In genomic region chr1:44646276-44646675, GRCh38 we compare ENCODE assay signal across 18 cellular contexts. TPM values are rescaled to one million over a fixed set of nuclear protein-coding genes. Genes with fewer than 3 reads are reported as not detected.
DNase-seq lines count a peak whose midpoint lies in the region; ATAC-seq and TF ChIP-seq lines count a peak whose summit lies in the region.
"Had no signal": no experiment of that assay in that cellular context is flagged by ENCODE, and none has a peak within 500 bp of the region (broad histone marks: within the 10 kb centered on the region; RNA-seq: fewer than 3 reads in every experiment).

No MANE protein-coding gene starts in this region.

- H3K27ac ChIP-seq in RWPE1 (peak overlapping the region; percentile 10), dorsolateral prefrontal cortex (peak overlapping the region; percentile 62 to 94 (median 88)), muscle layer of duodenum (ENCODE audit: low read length) (peak overlapping the region; percentile 81), suprapubic skin (peak overlapping the region; percentile 3), left lung (no peak overlapping the region), A673 (ENCODE audit: low read depth, low read length, poor library complexity, severe bottlenecking) (no peak overlapping the region), thyroid gland (no peak overlapping the region)
- H3K27ac ChIP-seq: cardiac muscle cell, parathyroid adenoma had no signal

- no peaks in the 10 kb centered on the region for H3K27me3 ChIP-seq in dorsolateral prefrontal cortex
- H3K27me3 ChIP-seq in muscle layer of duodenum (ENCODE audit: low read depth, low read length) = no peaks in the 10 kb centered on the region
- no peaks in the 10 kb centered on the region for H3K27me3 ChIP-seq in suprapubic skin
- H3K27me3 ChIP-seq in left lung = no peaks in the 10 kb centered on the region
- H3K27me3 ChIP-seq in A673 (replicated peaks; ENCODE audit: insufficient read depth, low read depth, low read length, poor library complexity) = no peaks in the 10 kb centered on the region
- no peaks in the 10 kb centered on the region for H3K27me3 ChIP-seq in thyroid gland
- H3K27me3 ChIP-seq: cardiac muscle cell had no signal

- peaks cover 55 to 73% of the 10 kb centered on the region in 2 donors for H3K36me3 ChIP-seq in muscle layer of duodenum (ENCODE audit: control insufficient read depth in 1 of 2, insufficient read depth in 2 of 2, low read length in 2 of 2)
- peaks cover 96% of the 10 kb centered on the region for H3K36me3 ChIP-seq in suprapubic skin
- H3K36me3 ChIP-seq in left lung = peaks cover 0 to 100% of the 10 kb centered on the region in 2 donors
- peaks cover 52% of the 10 kb centered on the region for H3K36me3 ChIP-seq in A673 (ENCODE audit: insufficient read depth, low read length, poor library complexity, severe bottlenecking)
- H3K36me3 ChIP-seq in thyroid gland = peaks cover 53 to 71% of the 10 kb centered on the region in 2 donors

- TF ChIP-seq POLR2A in suprapubic skin (IDR thresholded peaks at IDR 0.05) = no peak
- no peak for TF ChIP-seq POLR2A in thyroid gland (IDR thresholded peaks at IDR 0.05)

- DNase-seq in RWPE1 (ENCODE audit: low spot score) (no peak), dorsolateral prefrontal cortex (no peak), suprapubic skin (ENCODE audit: low spot score in 2 of 2) (no peak), left lung (no peak), NAMALWA (ENCODE audit: low spot score) (no peak), A673 (ENCODE audit: low spot score) (no peak), thyroid gland (no peak)
- DNase-seq: DMS153, mucosa of descending colon, NCI-H2029, NCI-H526, T-cell had no signal

- TF ChIP-seq CTCF in RWPE1 (conservative IDR thresholded peaks at IDR 0.05; ENCODE audit: low read depth) (no peak), dorsolateral prefrontal cortex (IDR thresholded peaks at IDR 0.05 in 54 of 56, conservative IDR thresholded peaks at IDR 0.05 in 2 of 56; ENCODE audit: low read depth in 1 of 56, partially characterized antibody in 56 of 56) (no peak), suprapubic skin (IDR thresholded peaks at IDR 0.05) (no peak), left lung (IDR thresholded peaks at IDR 0.05) (no peak), A673 (conservative IDR thresholded peaks at IDR 0.05; ENCODE audit: low read depth, low read length) (no peak), thyroid gland (IDR thresholded peaks at IDR 0.05) (no peak)

- TF ChIP-seq EP300 in suprapubic skin (IDR thresholded peaks at IDR 0.05) = no peak

- H3K4me3 ChIP-seq in dorsolateral prefrontal cortex = peak overlapping the region in 3 of 59 donors; percentile 4 to 32 (median 8)
- H3K4me3 ChIP-seq in muscle layer of duodenum (ENCODE audit: low read depth in 1 of 2, low read length in 2 of 2) = peak overlapping the region in 1 of 2 donors; percentile 1
- no peak overlapping the region for H3K4me3 ChIP-seq in suprapubic skin
- no peak overlapping the region for H3K4me3 ChIP-seq in left lung
- no peak overlapping the region for H3K4me3 ChIP-seq in A673 (ENCODE audit: low read depth, low read length, poor library complexity, severe bottlenecking)
- no peak overlapping the region for H3K4me3 ChIP-seq in thyroid gland (replicated peaks in 1 of 3)
- H3K4me3 ChIP-seq: cardiac muscle cell, mucosa of descending colon had no signal

- ATAC-seq in left lung = no peak
- ATAC-seq: Panc1, T-cell, WTC11 had no signal

- POLR2A ChIA-PET in RWPE1 (lab: Yijun Ruan, JAX; ENCODE audit: low non-redundant PET) = no interaction called here
- POLR2A ChIA-PET in A673 (lab: Charles Lee; ENCODE audit: low non-redundant PET) = no interaction called here

- peaks cover 0 to 39% of the 10 kb centered on the region in 2 donors for H3K4me1 ChIP-seq in muscle layer of duodenum (ENCODE audit: control insufficient read depth in 1 of 2, insufficient read depth in 2 of 2, low read length in 2 of 2)
- peaks cover 27% of the 10 kb centered on the region for H3K4me1 ChIP-seq in suprapubic skin
- no peaks in the 10 kb centered on the region for H3K4me1 ChIP-seq in left lung
- no peaks in the 10 kb centered on the region for H3K4me1 ChIP-seq in A673 (ENCODE audit: insufficient read depth, low read length, poor library complexity, severe bottlenecking)
- no peaks in the 10 kb centered on the region for H3K4me1 ChIP-seq in thyroid gland
- H3K4me1 ChIP-seq: parathyroid adenoma had no signal

- intact Hi-C loops in dorsolateral prefrontal cortex (cut with DNase I) (loop anchor here (5.0 to 10.0 kb wide), 3 partner anchors 39 to 241 kb away; partner anchors contain the start of gene RNF220 (in 2 of the 2)), left lung (cut with DNase I) (no loop called here), A673 (cut with micrococcal nuclease; ENCODE audit: unreplicated experiment) (no loop called here), thyroid gland (cut with DNase I) (no loop called here)

- no TSS peak for BruUV-seq in A673 (replicated peaks; lab: Mats Ljungman, UMichigan)

- CTCF ChIA-PET in RWPE1 (lab: Yijun Ruan, JAX) = interaction anchor here (1.0 kb wide), 1 partner anchor 51 kb away, joined by 3 read pairs; no protein-coding TSS in a partner anchor
- CTCF ChIA-PET in A673 (lab: Charles Lee) = no interaction called here

- H3K9me3 ChIP-seq in muscle layer of duodenum (ENCODE audit: control insufficient read depth in 1 of 2, low read length in 2 of 2) = no peaks in the 10 kb centered on the region
- H3K9me3 ChIP-seq in suprapubic skin = no peaks in the 10 kb centered on the region
- no peaks in the 10 kb centered on the region for H3K9me3 ChIP-seq in left lung
- H3K9me3 ChIP-seq in A673 (ENCODE audit: low read depth, low read length, poor library complexity, severe bottlenecking) = no peaks in the 10 kb centered on the region
- H3K9me3 ChIP-seq in thyroid gland = no peaks in the 10 kb centered on the region
- H3K9me3 ChIP-seq: mucosa of descending colon had no signal

- 81% methylated on average over 22 of the region's 24 CpGs for WGBS in suprapubic skin
- WGBS in thyroid gland, 2 donors = 95 to 96% methylated on average over 24 of the region's 24 CpGs

RNA-seq across cellular contexts. Expression of gene TMEM53, which starts 28.0 kb away (rescaled TPM):
- 10 to 100 TPM in 78 of 120 experiments, 1 to 10 TPM in 42; 6.1 to 18.4 (median 11.0) TPM for total RNA-seq in dorsolateral prefrontal cortex
- 1 to 10 TPM; 2.3 to 9.9 (median 4.3) TPM for total RNA-seq in suprapubic skin
- total RNA-seq in left lung = 10 to 100 TPM; 17.1 to 18.8 TPM
- 3.3 and 5.6 TPM in 2 replicates for total RNA-seq in A673 (2021)
- 10 to 100 TPM in 1 of 4 donors, 1 to 10 TPM in 3; 3.9 to 10.4 (median 8.0) TPM for total RNA-seq in thyroid gland

RNA-seq across cellular contexts. Expression of gene ARMH1, which starts 28.2 kb away (rescaled TPM):
- total RNA-seq in dorsolateral prefrontal cortex (10 to 100 TPM in 97 of 120 experiments, 1 to 10 TPM in 23; 5.2 to 28.0 (median 13.0) TPM), suprapubic skin (1 to 10 TPM in 3 of 4 donors, under 1 TPM in 1; 0.80 to 5.0 (median 1.4) TPM), left lung (1 to 10 TPM; 4.0 to 6.4 TPM), A673 (2021) (0.26 and 0.87 TPM in 2 replicates), thyroid gland (1 to 10 TPM in 2 of 4 donors, not detected in 2; 1.3 to 1.9 TPM)
- total RNA-seq: glomerular endothelial cell had no signal

Comparison
In these comparisons a context has a peak if more than half of its experiments do, and no peak if none do; other contexts are left out.
1. H3K27ac ChIP-seq: peak in RWPE1 (single experiment), dorsolateral prefrontal cortex (59 of 59), muscle layer of duodenum (single experiment) and suprapubic skin (single experiment); none in left lung (0 of 2), A673 (single experiment) and thyroid gland (0 of 3).
2. intact Hi-C loops: an anchor here in dorsolateral prefrontal cortex (5.0 to 10.0 kb wide); none called in left lung, A673 and thyroid gland.